In the genomic region with DNA sequence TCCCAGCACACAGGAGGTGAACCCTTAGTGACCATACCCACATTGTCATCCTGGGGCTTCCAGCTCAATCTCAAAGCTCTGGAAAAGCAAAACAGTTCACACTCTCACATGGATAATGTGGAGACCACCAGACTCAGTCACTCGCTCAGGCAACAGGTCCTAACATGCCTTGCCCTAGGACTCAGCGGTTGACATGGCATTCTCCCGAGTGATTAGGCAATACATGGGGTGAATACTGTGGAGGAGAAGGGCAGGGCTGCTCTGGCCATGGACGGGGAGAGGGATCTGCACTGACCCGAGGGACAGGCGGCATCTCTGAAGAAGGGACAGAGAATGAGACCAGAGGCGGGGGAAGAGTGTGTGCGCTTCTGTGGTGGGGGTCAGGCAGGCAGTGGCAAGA, we compare ENCODE assay signal across 13 cellular contexts. TPM values are rescaled to one million over a fixed set of nuclear protein-coding genes. Genes with fewer than 3 reads are reported as not detected.
DNase-seq lines count a peak whose midpoint lies in the region; ATAC-seq, FAIRE-seq and TF ChIP-seq lines count a peak whose summit lies in the region.
"Had no signal": no experiment of that assay in that cellular context is flagged by ENCODE, and none has a peak within 500 bp of the region (broad histone marks: within the 10 kb centered on the region; RNA-seq: fewer than 3 reads in every experiment).

No MANE protein-coding gene starts in this region.

- in situ Hi-C loops in GM12878 (cut with MboI) = no loop called here

- H3K27ac Mint-ChIP-seq in Caco-2 (ENCODE audit: unreplicated experiment) (peak overlapping the region; percentile 73), memory B cell (peak overlapping the region; percentile 64)

- no peak for ATAC-seq in A549
- ATAC-seq in GM12878 = no peak
- ATAC-seq in memory B cell (ENCODE audit: low read depth) = no peak
- ATAC-seq in HG02970 (IDR thresholded peaks at IDR 0.05; ENCODE audit: low FRiP score, unreplicated experiment) = no peak
- ATAC-seq in GM19397 (IDR thresholded peaks at IDR 0.05; ENCODE audit: unreplicated experiment) = no peak
- ATAC-seq: activated CD4-positive, CD25-positive, alpha-beta regulatory T cell treated with anti-CD3 and anti-CD28 coated beads, Interleukin-2, amount 50 U/mL, for 24 hours; Panc1 had no signal

- peaks cover 15% of the 10 kb centered on the region for H3K4me1 Mint-ChIP-seq in Caco-2 (ENCODE audit: low read depth, unreplicated experiment)
- H3K4me1 Mint-ChIP-seq in memory B cell = peaks cover 51% of the 10 kb centered on the region

- intact Hi-C loops in Caco-2 (cut with micrococcal nuclease; ENCODE audit: unreplicated experiment) = no loop called here
- intact Hi-C loops in GM12878 (cut with micrococcal nuclease; ENCODE audit: unreplicated experiment) = no loop called here

- peaks cover 19% of the 10 kb centered on the region for H4K20me1 ChIP-seq in GM12878 (ENCODE audit: control insufficient read depth, insufficient read depth)

- no peak for TF ChIP-seq RAD21 in A549 (conservative IDR thresholded peaks at IDR 0.05 in 1 of 2, IDR thresholded peaks at IDR 0.05 in 1 of 2)
- no peak for TF ChIP-seq RAD21 in GM12878 (IDR thresholded peaks at IDR 0.05; ENCODE audit: insufficient read depth, low read depth, low read length)

- H3K4me2 ChIP-seq in A549 = 0 out of 3 replicates have a peak overlapping the region, but pooled peaks have one; percentile 19
- H3K4me2 ChIP-seq in GM12878 (ENCODE audit: control insufficient read depth, insufficient read depth) = no peak overlapping the region

- H3K79me2 ChIP-seq in GM12878 (ENCODE audit: control insufficient read depth, insufficient read depth, low read length) = peaks cover 89% of the 10 kb centered on the region

- POLR2A ChIA-PET in A549 (lab: Yijun Ruan, JAX) = no interaction called here
- POLR2A ChIA-PET in Caco-2 (lab: Charles Lee) = no interaction called here
- POLR2A ChIA-PET in GM12878 (lab: Charles Lee) = interaction anchor here (0.6 kb wide), 1 partner anchor 51 kb away, joined by 5 read pairs; no protein-coding TSS in a partner anchor

- no peak overlapping the region for H3K4me3 Mint-ChIP-seq in Caco-2 (ENCODE audit: unreplicated experiment)
- no peak overlapping the region for H3K4me3 Mint-ChIP-seq in memory B cell

- TF ChIP-seq CTCF in A549 (IDR thresholded peaks at IDR 0.05) (no peak), Caco-2 (IDR thresholded peaks at IDR 0.05; ENCODE audit: insufficient read depth in 1 of 2, low read depth in 1 of 2, low read length in 1 of 2, severe bottlenecking in 1 of 2, unreplicated experiment in 1 of 2) (no peak), GM12878 (IDR thresholded peaks at IDR 0.05 in 2 of 3, conservative IDR thresholded peaks at IDR 0.05 in 1 of 3; ENCODE audit: control insufficient read depth in 2 of 3, extremely low read depth in 1 of 3, insufficient read depth in 1 of 3, low read depth in 3 of 3, low read length in 3 of 3) (no peak)

- FAIRE-seq in A549 (lab: Jason Lieb, UNC) (no peak), GM12878 (lab: Jason Lieb, UNC) (no peak)
- FAIRE-seq: GM12891 had no signal

- H2AFZ ChIP-seq in GM12878 (ENCODE audit: control insufficient read depth, low read depth, low read length) = no peak overlapping the region

- SMC1A ChIA-PET in GM12878 (lab: Charles Lee; ENCODE audit: uncharacterized antibody, unreplicated experiment) = no interaction called here

- H3K9me3 Mint-ChIP-seq in Caco-2 (ENCODE audit: unreplicated experiment) (no peaks in the 10 kb centered on the region), memory B cell (no peaks in the 10 kb centered on the region)

- H3K9me3 ChIP-seq in A549 = no peaks in the 10 kb centered on the region
- H3K9me3 ChIP-seq in Caco-2 = no peaks in the 10 kb centered on the region
- H3K9me3 ChIP-seq in GM12878 (replicated peaks; ENCODE audit: control insufficient read depth, insufficient read depth, low read length) = no peaks in the 10 kb centered on the region

- H3K4me3 ChIP-seq in A549 (no peak overlapping the region), Caco-2 (ENCODE audit: low read depth, low read length) (no peak overlapping the region), GM12878 (no peak overlapping the region)

- no peak for DNase-seq in A549 (ENCODE audit: low read depth in 1 of 2, low spot score in 1 of 2)
- DNase-seq in Caco-2 = no peak
- DNase-seq in GM12878 (ENCODE audit: low read depth, low spot score) = no peak
- no peak for DNase-seq in memory B cell (ENCODE audit: low spot score in 2 of 2)
- no peak for DNase-seq in NCI-H2081 treated with DMSO at 0.1 percent for 48 hours (lab: John Stamatoyannopoulos, UW)
- DNase-seq in D341Med (ENCODE audit: low spot score) = no peak
- DNase-seq: NCI-H2107, retina had no signal

- 90% methylated on average over 6 of the region's 8 CpGs for WGBS in A549 (ENCODE audit: missing lambda C conversion rate)
- 83% methylated on average over 8 of the region's 8 CpGs for WGBS in GM12878 (ENCODE audit: insufficient coverage, insufficient replicate concordance, low lambda C conversion rate, missing lambda C conversion rate)

- TF ChIP-seq EP300 in A549 (IDR thresholded peaks at IDR 0.05) (no peak), GM12878 (IDR thresholded peaks at IDR 0.05; ENCODE audit: borderline replicate concordance in 1 of 2, control insufficient read depth in 1 of 2, low read depth in 2 of 2, low read length in 2 of 2) (no peak)

- CTCF ChIA-PET in A549 (lab: Yijun Ruan, JAX) = no interaction called here
- CTCF ChIA-PET in Caco-2 (lab: Charles Lee) = no interaction called here
- CTCF ChIA-PET in GM12878 (lab: Yijun Ruan, JAX) = no interaction called here

- TF ChIP-seq POLR2A in A549 (IDR thresholded peaks at IDR 0.05; ENCODE audit: low read length) (no peak), GM12878 (IDR thresholded peaks at IDR 0.05; ENCODE audit: low read depth, low read length) (peak; percentile 51; the same call in 1 of the 2 replicates)

- H3K36me3 Mint-ChIP-seq in Caco-2 (ENCODE audit: insufficient read depth, unreplicated experiment) (peaks cover 96% of the 10 kb centered on the region), memory B cell (peaks cover 7% of the 10 kb centered on the region)

- H3K27me3 Mint-ChIP-seq in Caco-2 (ENCODE audit: insufficient read depth, unreplicated experiment) (no peaks in the 10 kb centered on the region), memory B cell (no peaks in the 10 kb centered on the region)

- H3K27me3 ChIP-seq in Caco-2 (replicated peaks; ENCODE audit: control insufficient read depth, insufficient read depth, low read length) (no peaks in the 10 kb centered on the region), GM12878 (replicated peaks in 1 of 2; ENCODE audit: control insufficient read depth in 2 of 2, insufficient read depth in 2 of 2, low read length in 1 of 2) (no peaks in the 10 kb centered on the region)

- H3K36me3 ChIP-seq in Caco-2 (ENCODE audit: control insufficient read depth, insufficient read depth, low read length) (peaks cover 3% of the 10 kb centered on the region), GM12878 (ENCODE audit: control insufficient read depth in 2 of 2, insufficient read depth in 2 of 2, low read length in 1 of 2) (peaks cover 13 to 22% of the 10 kb centered on the region in 2 experiments; a peak in 3 of 4 replicates)

- peaks cover 46% of the 10 kb centered on the region for H3K4me1 ChIP-seq in A549
- H3K4me1 ChIP-seq in Caco-2 = peaks cover 23% of the 10 kb centered on the region
- H3K4me1 ChIP-seq in GM12878 (ENCODE audit: control insufficient read depth, insufficient read depth, low read length) = peaks cover 3% of the 10 kb centered on the region; the same call in 1 of the 2 replicates

- peak overlapping the region in 1 of 2 experiments; percentile 64; a peak in 3 of 6 replicates for H3K27ac ChIP-seq in A549
- H3K27ac ChIP-seq in GM12878 (ENCODE audit: control insufficient read depth, insufficient read depth) = 0 out of 2 replicates have a peak overlapping the region, but pooled peaks have one; percentile 18

- BruUV-seq in Caco-2 (replicated peaks; lab: Mats Ljungman, UMichigan) (no TSS peak), GM12878 (replicated peaks; lab: Mats Ljungman, UMichigan) (no TSS peak)

- RAD21 ChIA-PET in GM12878 (lab: Charles Lee; ENCODE audit: unreplicated experiment) = no interaction called here

- H3K9ac ChIP-seq in GM12878 (ENCODE audit: control insufficient read depth, insufficient read depth, low read length) = no peak overlapping the region

RNA-seq across cellular contexts. Expression of gene EPHX3, which starts 44.4 kb away (rescaled TPM):
- polyA plus RNA-seq in A549 (2011; rRNA removed) (0.12 and 0.29 TPM in 2 replicates), A549 (2017; fragmentation: RNase III; extraction: RNeasy Plus Mini Kit Qiagen cat#74134 plus additional on column Dnase treatment) (0.05 to 0.08 TPM (median 0.08 TPM) in 3 replicates), GM12878 (2011; rRNA removed) (0.04 TPM in 1 of 2 replicates, not detected in the other), GM12878 (2014; fragmentation: Illumina TruSeq; extraction: Trizol) (not detected in 2 replicates), GM12878 (2014; fragmentation: Nextera tagmentation; extraction: Ambion mirVana) (not detected), GM12878 (2014; rRNA removed) (not detected in 2 replicates), GM12878 (2016; fragmentation: Nextera tagmentation; extraction: Ambion mirVana) (not detected)
- 0.21 and 0.22 TPM in 2 replicates for polyA plus RNA-seq in A549 (2012; cell fraction: cytosol; rRNA removed)
- polyA plus RNA-seq in A549 (2012; cell fraction: nucleus; rRNA removed) = 1.5 and 1.7 TPM in 2 replicates
- 0.29 and 0.91 TPM in 2 replicates for polyA minus RNA-seq in A549 (2011; rRNA and poly(A)+ RNA removed)
- total RNA-seq in Caco-2 (2022) (0.97 and 1.2 TPM in 2 replicates), GM12878 (2014; rRNA removed) (not detected in 2 replicates), GM12878 (2014; rRNA removed; fragmentation: Illumina TruSeq; extraction: Trizol) (not detected in 2 replicates), GM12878 (2021) (not detected in 2 replicates)
- total RNA-seq in GM12878 (2013; cell fraction: nucleolus; rRNA removed) = not detected in 2 replicates
- not detected for polyA plus RNA-seq in GM12878 (2011; ENCODE audit: low read depth)
- not detected in 2 replicates for polyA plus RNA-seq in GM12878 (2011; cell fraction: cytosol; rRNA removed)
- polyA plus RNA-seq in GM12878 (2011; cell fraction: nucleus; rRNA removed) = 0.26 TPM in 1 of 2 replicates, not detected in the other
- polyA plus RNA-seq in GM12878 (2012) = not detected in 2 replicates
- polyA minus RNA-seq in GM12878 (2011; rRNA and poly(A)+ RNA removed) = 0.21 and 0.29 TPM in 2 replicates
- polyA minus RNA-seq in GM12878 (2011; cell fraction: cytosol; rRNA and poly(A)+ RNA removed) = not detected in 2 replicates
- polyA minus RNA-seq in GM12878 (2011; cell fraction: nucleus; rRNA and poly(A)+ RNA removed) = 0.48 TPM in 1 of 2 replicates, not detected in the other

RNA-seq across cellular contexts. Expression of gene BRD4, which starts 55.7 kb away (rescaled TPM):
- polyA plus RNA-seq in A549 (2011; rRNA removed) (8.3 and 11.8 TPM in 2 replicates), A549 (2017; fragmentation: RNase III; extraction: RNeasy Plus Mini Kit Qiagen cat#74134 plus additional on column Dnase treatment) (22.5 to 23.3 TPM (median 23.1 TPM) in 3 replicates), GM12878 (2011; rRNA removed) (3.9 and 6.0 TPM in 2 replicates), GM12878 (2014; fragmentation: Illumina TruSeq; extraction: Trizol) (12.1 and 22.9 TPM in 2 replicates), GM12878 (2014; fragmentation: Nextera tagmentation; extraction: Ambion mirVana) (1 to 10 TPM; 5.3 to 8.6 TPM), GM12878 (2014; rRNA removed) (18.3 and 26.8 TPM in 2 replicates), GM12878 (2016; fragmentation: Nextera tagmentation; extraction: Ambion mirVana) (10 to 100 TPM; 12.2 to 13.1 TPM)
- polyA plus RNA-seq in A549 (2012; cell fraction: cytosol; rRNA removed) = 8.9 and 12.2 TPM in 2 replicates
- polyA plus RNA-seq in A549 (2012; cell fraction: nucleus; rRNA removed) = 21.4 and 21.7 TPM in 2 replicates
- polyA minus RNA-seq in A549 (2011; rRNA and poly(A)+ RNA removed) = 30.4 and 34.7 TPM in 2 replicates
- total RNA-seq in Caco-2 (2022) (154 and 170 TPM in 2 replicates), GM12878 (2014; rRNA removed) (9.3 and 11.4 TPM in 2 replicates), GM12878 (2014; rRNA removed; fragmentation: Illumina TruSeq; extraction: Trizol) (8.2 and 9.3 TPM in 2 replicates), GM12878 (2021) (84.4 and 88.8 TPM in 2 replicates)
- 132 and 152 TPM in 2 replicates for total RNA-seq in GM12878 (2013; cell fraction: nucleolus; rRNA removed)
- polyA plus RNA-seq in GM12878 (2011; ENCODE audit: low read depth) = 13.0 TPM
- 4.3 and 5.9 TPM in 2 replicates for polyA plus RNA-seq in GM12878 (2011; cell fraction: cytosol; rRNA removed)
- 47.2 and 65.0 TPM in 2 replicates for polyA plus RNA-seq in GM12878 (2011; cell fraction: nucleus; rRNA removed)
- 33.0 and 53.4 TPM in 2 replicates for polyA plus RNA-seq in GM12878 (2012)
- 18.0 and 22.3 TPM in 2 replicates for polyA minus RNA-seq in GM12878 (2011; rRNA and poly(A)+ RNA removed)
- 15.6 and 16.7 TPM in 2 replicates for polyA minus RNA-seq in GM12878 (2011; cell fraction: cytosol; rRNA and poly(A)+ RNA removed)
- polyA minus RNA-seq in GM12878 (2011; cell fraction: nucleus; rRNA and poly(A)+ RNA removed) = 40.9 and 74.5 TPM in 2 replicates

Comparison
In these comparisons a context has a peak if more than half of its experiments do, and no peak if none do; other contexts are left out.
1. Of the 24 proteins assayed by ChIP-seq in both GM12878 and A549: peak only in GM12878: POLR2A; only in A549: none; in both: none; in neither: 23.